ENCODE assay signal across 8 cellular contexts in the genomic region with DNA sequence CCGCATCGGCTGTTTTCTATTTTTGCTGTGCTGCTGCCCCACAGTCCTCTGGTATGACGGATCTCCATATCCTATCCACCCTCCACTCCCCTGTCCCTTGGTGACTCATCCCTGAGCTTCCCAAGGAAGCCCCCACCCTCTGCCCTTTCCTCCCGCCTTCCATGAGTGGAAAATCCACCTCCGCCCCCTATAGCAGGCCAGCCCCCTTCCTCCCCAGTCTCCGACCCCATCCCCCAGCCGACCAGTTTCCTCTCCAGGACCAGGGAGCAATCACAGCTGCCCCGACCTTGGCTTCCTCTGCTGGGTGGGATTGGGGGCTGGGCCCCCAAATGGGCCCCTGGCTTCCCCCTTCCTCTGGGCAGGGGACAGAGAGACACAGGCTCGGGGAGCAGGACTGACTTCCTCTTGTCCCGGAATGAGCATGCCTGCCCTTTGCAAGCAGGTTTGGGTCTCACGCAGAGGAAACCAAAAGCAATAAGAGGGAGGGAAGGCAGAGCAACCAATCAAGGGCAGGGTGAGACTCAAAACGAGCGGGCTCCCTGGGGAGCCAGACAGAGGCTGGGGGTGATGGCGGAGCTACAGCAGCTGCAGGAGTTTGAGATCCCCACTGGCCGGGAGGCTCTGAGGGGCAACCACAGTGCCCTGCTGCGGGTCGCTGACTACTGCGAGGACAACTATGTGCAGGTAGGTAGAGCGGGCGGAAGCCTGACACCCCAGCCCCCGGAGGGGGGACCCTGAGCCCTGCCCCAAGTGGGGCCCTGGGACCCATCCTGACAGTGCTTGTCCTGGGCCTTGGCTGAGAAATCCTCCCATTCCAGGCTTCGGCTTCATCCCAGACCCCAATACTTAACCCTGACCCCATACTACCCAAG. TPM values are rescaled to one million over a fixed set of nuclear protein-coding genes. Genes with fewer than 3 reads are reported as not detected.
A peak's percentile ranks its signal among the peaks of the same experiment; 100 is the strongest.
DNase-seq lines count a peak whose midpoint lies in the region; ATAC-seq, FAIRE-seq and TF ChIP-seq lines count a peak whose summit lies in the region.

A gene with protein sequence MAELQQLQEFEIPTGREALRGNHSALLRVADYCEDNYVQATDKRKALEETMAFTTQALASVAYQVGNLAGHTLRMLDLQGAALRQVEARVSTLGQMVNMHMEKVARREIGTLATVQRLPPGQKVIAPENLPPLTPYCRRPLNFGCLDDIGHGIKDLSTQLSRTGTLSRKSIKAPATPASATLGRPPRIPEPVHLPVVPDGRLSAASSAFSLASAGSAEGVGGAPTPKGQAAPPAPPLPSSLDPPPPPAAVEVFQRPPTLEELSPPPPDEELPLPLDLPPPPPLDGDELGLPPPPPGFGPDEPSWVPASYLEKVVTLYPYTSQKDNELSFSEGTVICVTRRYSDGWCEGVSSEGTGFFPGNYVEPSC (plus strand): TSS at position 550 of the 872 bp plus-strand sequence. CDS start 18 bp downstream, at position 568.
A gene (minus strand): TSS at position 417 of the 872 bp plus-strand sequence. CDS start 3,152 bp downstream, outside the sequence.

- FAIRE-seq in HepG2 (lab: Jason Lieb, UNC), result no peak

- no peaks in the 10 kb centered on the region for H3K36me3 Mint-ChIP-seq in nephron (ENCODE audit: low read depth)

- no peak for TF ChIP-seq POLR2A in HepG2 (IDR thresholded peaks at IDR 0.05; ENCODE audit: insufficient read depth in 1 of 2, low read depth in 2 of 2, low read length in 2 of 2)

- H3K4me1 Mint-ChIP-seq in nephron, result peaks cover 13% of the 10 kb centered on the region

- H3K9me3 ChIP-seq in liver (ENCODE audit: control insufficient read depth in 4 of 4, low read length in 3 of 4), result no peaks in the 10 kb centered on the region
- H3K9me3 ChIP-seq in HepG2 (ENCODE audit: low read length), result no peaks in the 10 kb centered on the region
- H3K9me3 ChIP-seq in aorta (ENCODE audit: control insufficient read depth, low read length), result no peaks in the 10 kb centered on the region

- POLR2A ChIA-PET in HepG2 (lab: Yijun Ruan, JAX), result no interaction called here

- H3K4me2 ChIP-seq in HepG2 (ENCODE audit: low read depth, low read length), result no peak within 1 kb of the TSS

- intact Hi-C loops in HepG2 (cut with micrococcal nuclease; ENCODE audit: unreplicated experiment) (no loop called here), aorta (cut with DNase I) (no loop called here)

- H3K27ac ChIP-seq in liver (ENCODE audit: low read depth in 1 of 2, low read length in 2 of 2) (peak within 1 kb of the TSS; percentile 68 to 69), HepG2 (ENCODE audit: extremely low read length, insufficient read depth, low read length) (no peak within 1 kb of the TSS), aorta (ENCODE audit: low read depth in 1 of 2, low read length in 2 of 2) (no peak within 1 kb of the TSS)

- H3K9ac ChIP-seq in liver (ENCODE audit: low read depth in 1 of 2, low read length in 2 of 2) (peak within 1 kb of the TSS; percentile 2 to 72), HepG2 (ENCODE audit: insufficient read depth, low read depth, low read length) (no peak within 1 kb of the TSS)

- DNase-seq in HepG2 (ENCODE audit: low spot score), result no peak
- peak; percentile 33 for DNase-seq in effector CD8-positive, alpha-beta T cell (lab: John Stamatoyannopoulos, UW)
- peak in 1 of 2 donors; percentile 61 for DNase-seq in aorta

- TF ChIP-seq EP300 in HepG2 (IDR thresholded peaks at IDR 0.05; ENCODE audit: low read depth in 2 of 2, low read length in 2 of 2) (no peak), HepG2 (CRISPR knock-in tag; IDR thresholded peaks at IDR 0.05; ENCODE audit: borderline replicate concordance) (no peak)

- BruUV-seq in HepG2 (replicated peaks; lab: Mats Ljungman, UMichigan), result no TSS peak

- no peaks in the 10 kb centered on the region for H4K20me1 ChIP-seq in HepG2 (ENCODE audit: insufficient read depth, low read length)

- no peak; the same call in 2 of the 3 replicates for ATAC-seq in HepG2
- peak; percentile 86 for ATAC-seq in HG03175 (IDR thresholded peaks at IDR 0.05; ENCODE audit: unreplicated experiment)
- ATAC-seq in aorta (ENCODE audit: low FRiP score), result peak; percentile 52
- no peak for ATAC-seq in HG03469 (IDR thresholded peaks at IDR 0.05; ENCODE audit: unreplicated experiment)

- peaks cover 0 to 2% (median 0%) of the 10 kb centered on the region in 4 donors for H3K27me3 ChIP-seq in liver (ENCODE audit: control insufficient read depth in 4 of 4, insufficient read depth in 4 of 4, low read length in 3 of 4)
- peaks cover 9 to 82% of the 10 kb centered on the region in 2 experiments for H3K27me3 ChIP-seq in HepG2 (ENCODE audit: control insufficient read depth in 1 of 2, insufficient read depth in 2 of 2, low read length in 2 of 2)
- H3K27me3 ChIP-seq in aorta (ENCODE audit: control insufficient read depth in 1 of 2, insufficient read depth in 2 of 2, low read length in 1 of 2), result no peaks in the 10 kb centered on the region

- H3K4me3 Mint-ChIP-seq in nephron, result peak within 1 kb of the TSS; percentile 39 to 64 (median 55)

- H3K4me1 ChIP-seq in liver (ENCODE audit: control insufficient read depth in 4 of 4, insufficient read depth in 4 of 4, low read length in 3 of 4) (peaks cover 0 to 5% (median 0%) of the 10 kb centered on the region in 4 donors), HepG2 (ENCODE audit: insufficient read depth, low read length) (no peaks in the 10 kb centered on the region), aorta (ENCODE audit: control insufficient read depth in 1 of 2, insufficient read depth in 2 of 2, low read length in 2 of 2) (no peaks in the 10 kb centered on the region)

- TF ChIP-seq RAD21 in liver (IDR thresholded peaks at IDR 0.05) (no peak), HepG2 (CRISPR knock-in tag; IDR thresholded peaks at IDR 0.05) (no peak)

- peaks cover 16% of the 10 kb centered on the region for H3K27me3 Mint-ChIP-seq in nephron (ENCODE audit: low read depth)

- H3K79me2 ChIP-seq in HepG2 (ENCODE audit: insufficient read depth, low read length), result no peaks in the 10 kb centered on the region

- peak within 1 kb of the TSS; percentile 28 to 62 (median 52) for H3K27ac Mint-ChIP-seq in nephron

- H2AFZ ChIP-seq in HepG2 (ENCODE audit: low read length), result no peak within 1 kb of the TSS

- CTCF ChIA-PET in HepG2 (lab: Yijun Ruan, JAX; ENCODE audit: low intra/inter-chr PET ratio, low total read pairs), result no interaction called here

- H3K9me3 Mint-ChIP-seq in nephron, result no peaks in the 10 kb centered on the region

- TF ChIP-seq CTCF in liver (IDR thresholded peaks at IDR 0.05; ENCODE audit: low read depth, low read length, missing input control) (no peak), HepG2 (CRISPR knock-in tag; IDR thresholded peaks at IDR 0.05) (no peak), WI38 (IDR thresholded peaks at IDR 0.05; ENCODE audit: low read depth, low read length) (no peak), nephron (IDR thresholded peaks at IDR 0.05; ENCODE audit: unreplicated experiment in 3 of 3) (no peak)

- WGBS in liver, result 38% methylated on average over 22 of the region's 22 CpGs
- 32% methylated on average over 16 of the region's 22 CpGs for WGBS in HepG2 (ENCODE audit: low lambda C conversion rate)
- 23 to 31% methylated on average over 18 to 22 of the region's 22 CpGs for WGBS in aorta, 2 donors

- H3K4me3 ChIP-seq in liver (ENCODE audit: low read depth in 1 of 3, low read length in 3 of 3), result peak within 1 kb of the TSS in 2 of 3 donors; percentile 25 to 58
- H3K4me3 ChIP-seq in HepG2 (replicated peaks in 1 of 3; ENCODE audit: insufficient read depth in 1 of 3, low read depth in 2 of 3, low read length in 3 of 3), result no peak within 1 kb of the TSS
- H3K4me3 ChIP-seq in WI38 (ENCODE audit: low read depth, low read length), result peak within 1 kb of the TSS; percentile 45
- H3K4me3 ChIP-seq in aorta (ENCODE audit: low read length in 2 of 2), result no peak within 1 kb of the TSS

- in situ Hi-C loops in HepG2 (cut with HindIII; ENCODE audit: extremely low pct_ligation_motif_present, low pct_unique_long_range_greater_than_20kb), result no loop called here

- no peaks in the 10 kb centered on the region for H3K36me3 ChIP-seq in liver (ENCODE audit: control insufficient read depth in 4 of 4, insufficient read depth in 3 of 4, low read depth in 1 of 4, low read length in 3 of 4)
- H3K36me3 ChIP-seq in HepG2 (replicated peaks in 1 of 2; ENCODE audit: control insufficient read depth in 1 of 2, insufficient read depth in 2 of 2, low read length in 2 of 2), result no peaks in the 10 kb centered on the region
- H3K36me3 ChIP-seq in aorta (ENCODE audit: control insufficient read depth in 1 of 2, insufficient read depth in 2 of 2, low read length in 1 of 2), result no peaks in the 10 kb centered on the region

RNA-seq across cellular contexts. Expression of the first gene that starts in this region (rescaled TPM):
- total RNA-seq in liver (1 to 10 TPM; 4.9 to 8.8 TPM), HepG2 (2016; rRNA removed; fragmentation: Illumina TruSeq; extraction: Trizol) (not detected in 2 replicates), aorta (10 to 100 TPM in 1 of 2 donors, 1 to 10 TPM in 1; 8.8 to 12.3 TPM)
- polyA plus RNA-seq in liver (1 to 10 TPM; 4.7 to 6.0 TPM), HepG2 (2011; rRNA removed) (not detected in 2 replicates), aorta (1 to 10 TPM in 1 of 2 donors, under 1 TPM in 1; 0.77 to 3.5 TPM)
- total RNA-seq in HepG2 (2016; cell fraction: cytosol; rRNA removed; fragmentation: Illumina TruSeq; extraction: Trizol; ENCODE audit: low read depth), result not detected in 2 replicates
- total RNA-seq in HepG2 (2016; cell fraction: insoluble cytoplasmic fraction; rRNA removed; fragmentation: Illumina TruSeq; extraction: Trizol), result not detected in 2 replicates
- total RNA-seq in HepG2 (2016; cell fraction: membrane; rRNA removed; fragmentation: Illumina TruSeq; extraction: Trizol), result not detected in 2 replicates
- total RNA-seq in HepG2 (2016; cell fraction: nucleus; rRNA removed; fragmentation: Illumina TruSeq; extraction: Trizol), result not detected in 2 replicates
- 0.04 TPM in 1 of 2 replicates, not detected in the other for polyA plus RNA-seq in HepG2 (2011; cell fraction: cytosol; rRNA removed)
- polyA plus RNA-seq in HepG2 (2011; cell fraction: nucleus; rRNA removed), result not detected in 2 replicates
- polyA plus RNA-seq in HepG2 (2012), result not detected in 2 replicates
- not detected in 2 replicates for polyA plus RNA-seq in HepG2 (2016; cell fraction: cytosol; fragmentation: Illumina TruSeq; extraction: Trizol; ENCODE audit: low read depth)
- not detected in 2 replicates for polyA plus RNA-seq in HepG2 (2016; cell fraction: insoluble cytoplasmic fraction; fragmentation: Illumina TruSeq; extraction: Trizol; ENCODE audit: low read depth)
- polyA plus RNA-seq in HepG2 (2016; cell fraction: membrane; fragmentation: Illumina TruSeq; extraction: Trizol; ENCODE audit: low read depth), result not detected in 2 replicates
- polyA plus RNA-seq in HepG2 (2016; cell fraction: nucleus; fragmentation: Illumina TruSeq; extraction: Trizol; ENCODE audit: insufficient read depth, low read depth), result not detected in 2 replicates
- not detected in 2 replicates for polyA minus RNA-seq in HepG2 (2011; rRNA and poly(A)+ RNA removed; ENCODE audit: low replicate concordance)
- polyA minus RNA-seq in HepG2 (2011; cell fraction: cytosol; rRNA and poly(A)+ RNA removed), result not detected in 2 replicates
- polyA minus RNA-seq in HepG2 (2011; cell fraction: nucleus; rRNA and poly(A)+ RNA removed), result not detected in 2 replicates

RNA-seq across cellular contexts. Expression of the second gene that starts in this region (rescaled TPM):
- total RNA-seq in liver (1 to 10 TPM in 1 of 2 donors, under 1 TPM in 1; 0.23 to 1.1 TPM), HepG2 (2016; rRNA removed; fragmentation: Illumina TruSeq; extraction: Trizol) (not detected in 2 replicates), aorta (1 to 10 TPM; 1.6 to 1.8 TPM)
- polyA plus RNA-seq in liver (1 to 10 TPM; 1.2 to 2.2 TPM), HepG2 (2011; rRNA removed) (not detected in 2 replicates), aorta (1 to 10 TPM in 1 of 2 donors, under 1 TPM in 1; 1.00 to 4.0 TPM)
- total RNA-seq in HepG2 (2016; cell fraction: cytosol; rRNA removed; fragmentation: Illumina TruSeq; extraction: Trizol; ENCODE audit: low read depth), result not detected in 2 replicates
- total RNA-seq in HepG2 (2016; cell fraction: insoluble cytoplasmic fraction; rRNA removed; fragmentation: Illumina TruSeq; extraction: Trizol), result not detected in 2 replicates
- not detected in 2 replicates for total RNA-seq in HepG2 (2016; cell fraction: membrane; rRNA removed; fragmentation: Illumina TruSeq; extraction: Trizol)
- total RNA-seq in HepG2 (2016; cell fraction: nucleus; rRNA removed; fragmentation: Illumina TruSeq; extraction: Trizol), result not detected in 2 replicates
- not detected in 2 replicates for polyA plus RNA-seq in HepG2 (2011; cell fraction: cytosol; rRNA removed)
- polyA plus RNA-seq in HepG2 (2011; cell fraction: nucleus; rRNA removed), result not detected in 2 replicates
- not detected in 2 replicates for polyA plus RNA-seq in HepG2 (2012)
- polyA plus RNA-seq in HepG2 (2016; cell fraction: cytosol; fragmentation: Illumina TruSeq; extraction: Trizol; ENCODE audit: low read depth), result not detected in 2 replicates
- polyA plus RNA-seq in HepG2 (2016; cell fraction: insoluble cytoplasmic fraction; fragmentation: Illumina TruSeq; extraction: Trizol; ENCODE audit: low read depth), result not detected in 2 replicates
- not detected in 2 replicates for polyA plus RNA-seq in HepG2 (2016; cell fraction: membrane; fragmentation: Illumina TruSeq; extraction: Trizol; ENCODE audit: low read depth)
- not detected in 2 replicates for polyA plus RNA-seq in HepG2 (2016; cell fraction: nucleus; fragmentation: Illumina TruSeq; extraction: Trizol; ENCODE audit: insufficient read depth, low read depth)
- polyA minus RNA-seq in HepG2 (2011; rRNA and poly(A)+ RNA removed; ENCODE audit: low replicate concordance), result not detected in 2 replicates
- not detected in 2 replicates for polyA minus RNA-seq in HepG2 (2011; cell fraction: cytosol; rRNA and poly(A)+ RNA removed)
- not detected in 2 replicates for polyA minus RNA-seq in HepG2 (2011; cell fraction: nucleus; rRNA and poly(A)+ RNA removed)

Comparison
In these comparisons a context has a peak if more than half of its experiments do, and no peak if none do; other contexts are left out.
1. H3K27ac ChIP-seq: peak in liver (2 of 2); none in HepG2 (single experiment) and aorta (0 of 2).
2. H3K4me3 ChIP-seq: peak in liver (2 of 3) and WI38 (single experiment); none in HepG2 (0 of 3) and aorta (0 of 2).
3. ATAC-seq: peak in HG03175 (single experiment) and aorta (single experiment); none in HepG2 (single experiment) and HG03469 (single experiment).